ENCODE assay signal across 11 cellular contexts in genomic region chr2:26337298-26337697, GRCh38. TPM values are rescaled to one million over a fixed set of nuclear protein-coding genes. Genes with fewer than 3 reads are reported as not detected.
"Had no signal": no experiment of that assay in that cellular context is flagged by ENCODE, and none has a peak within 500 bp of the region (broad histone marks: within the 10 kb centered on the region; RNA-seq: fewer than 3 reads in every experiment).

No MANE protein-coding gene starts in this region.

- H3K9me3 Mint-ChIP-seq: HFFc6 had no signal

- H2AFZ ChIP-seq: GM23248 had no signal

- H3K9ac ChIP-seq: GM23248 had no signal

- H3K9me3 ChIP-seq: HAP-1 had no signal

- H3K36me3 ChIP-seq: HAP-1 had no signal

- H3K27ac ChIP-seq: GM23248, HL-60 had no signal

- H3K4me3 Mint-ChIP-seq: HFFc6 had no signal

- DNase-seq: GM23248, GOT3, H7, HFFc6, IMR-90, KBM-7 had no signal

- ATAC-seq: HCT116 had no signal

- H3K27ac Mint-ChIP-seq: HFFc6 had no signal

- H3K4me3 ChIP-seq: GM23248, HAP-1 had no signal

RNA-seq across cellular contexts. Expression of gene ADGRF3, which starts 9.3 kb away (rescaled TPM):
- total RNA-seq: GM23248, H4, H7, HT1080, IMR-90 had no signal
